ENCODE assay signal across 12 cellular contexts in genomic region chr14:76497550-76498484, GRCh38.
A peak's percentile ranks its signal among the peaks of the same experiment; 100 is the strongest.
DNase-seq lines count a peak whose midpoint lies in the region; ATAC-seq and TF ChIP-seq lines count a peak whose summit lies in the region.
"Had no signal": no experiment of that assay in that cellular context is flagged by ENCODE, and none has a peak within 500 bp of the region (broad histone marks: within the 10 kb centered on the region; RNA-seq: fewer than 3 reads in every experiment).

No MANE protein-coding gene starts in this region.

- H3K4me1 ChIP-seq in tibial artery = no peaks in the 10 kb centered on the region
- H3K4me1 ChIP-seq: Caco-2 had no signal

- H3K4me3 ChIP-seq in tibial artery = no peak overlapping the region
- H3K4me3 ChIP-seq: ovary had no signal

- H3K36me3 ChIP-seq in tibial artery = no peaks in the 10 kb centered on the region
- H3K36me3 ChIP-seq: ovary had no signal

- no peak for ATAC-seq in HG03354 (IDR thresholded peaks at IDR 0.05; ENCODE audit: poor library complexity, severe bottlenecking, unreplicated experiment)
- ATAC-seq: stimulated activated naive B cell treated with anti-CD40 and anti-IgM and Interleukin-4, amounts not matched to agents 10 μg/mL and 1 μg/mL and 100 μg/mL, for 72 hours had no signal

- peaks cover 0 to 27% of the 10 kb centered on the region in 2 donors for H3K27me3 ChIP-seq in tibial artery
- H3K27me3 ChIP-seq: ovary had no signal

- TF ChIP-seq CTCF in GM12873 (IDR thresholded peaks at IDR 0.05; ENCODE audit: insufficient read depth, low read depth, low read length, missing control alignments) = peak; percentile 39
- TF ChIP-seq CTCF in tibial artery (IDR thresholded peaks at IDR 0.05) = no peak

- peak; percentile 38 for DNase-seq in COLO668 (lab: John Stamatoyannopoulos, UW; ENCODE audit: unreplicated experiment)
- DNase-seq in NCI-H69 (lab: John Stamatoyannopoulos, UW) = peak; percentile 58
- peak; percentile 50 for DNase-seq in iPS-NIHi7 (ENCODE audit: extremely low spot score)
- DNase-seq in tibial artery = no peak
- DNase-seq in NCI-H1048 (lab: John Stamatoyannopoulos, UW) = no peak
- DNase-seq: NCI-H2081; ovary; Right ventricle myocardium superior; stimulated activated naive B cell treated with anti-CD40 and anti-IgM and Interleukin-4, amounts not matched to agents 10 μg/mL and 1 μg/mL and 100 μg/mL, for 72 hours had no signal

- H3K27ac ChIP-seq in tibial artery = no peak overlapping the region
- H3K27ac ChIP-seq: ovary had no signal

- no peaks in the 10 kb centered on the region for H3K9me3 ChIP-seq in tibial artery
- H3K9me3 ChIP-seq: Caco-2, ovary had no signal

- intact Hi-C loops in tibial artery (cut with DNase I; ENCODE audit: low total_unique reads) = no loop called here

Comparison
In these comparisons a context has a peak if more than half of its experiments do, and no peak if none do; other contexts are left out.
1. DNase-seq: peak in COLO668 (single experiment), NCI-H69 (single experiment) and iPS-NIHi7 (single experiment); none in tibial artery (0 of 2) and NCI-H1048 (single experiment).